In the genomic region with DNA sequence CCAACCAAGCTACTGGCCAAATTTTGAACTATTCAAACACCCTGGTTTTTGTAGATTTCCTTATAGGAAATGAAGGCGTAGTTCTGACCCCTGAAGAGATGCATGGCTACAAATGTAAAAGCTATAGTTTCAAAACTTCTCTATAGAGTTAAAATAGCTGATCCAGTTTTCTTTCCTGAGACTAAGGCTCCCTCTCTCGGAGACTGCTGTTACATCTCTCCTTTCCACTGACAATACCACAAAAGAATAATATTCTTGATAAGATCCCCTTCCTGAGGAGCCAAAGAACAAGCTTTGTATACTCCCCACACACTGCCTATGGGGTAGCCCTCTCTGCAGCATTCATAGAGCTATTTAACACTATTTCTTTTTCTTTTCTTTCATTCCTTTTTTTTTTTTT, we compare ENCODE assay signal across 14 cellular contexts. TPM values are rescaled to one million over a fixed set of nuclear protein-coding genes. Genes with fewer than 3 reads are reported as not detected.
DNase-seq lines count a peak whose midpoint lies in the region; ATAC-seq and TF ChIP-seq lines count a peak whose summit lies in the region.
"Had no signal": no experiment of that assay in that cellular context is flagged by ENCODE, and none has a peak within 500 bp of the region (broad histone marks: within the 10 kb centered on the region; RNA-seq: fewer than 3 reads in every experiment).

No MANE protein-coding gene starts in this region.

- H3K4me1 ChIP-seq in smooth muscle cell (ENCODE audit: low read depth) = no peaks in the 10 kb centered on the region
- H3K4me1 ChIP-seq: tibial artery had no signal

- H3F3A ChIP-seq in smooth muscle cell (ENCODE audit: low read depth) = no peaks in the 10 kb centered on the region

- H3K9me3 Mint-ChIP-seq in chondrocyte (ENCODE audit: low read depth) = no peaks in the 10 kb centered on the region

- no peaks in the 10 kb centered on the region for H3K4me1 Mint-ChIP-seq in chondrocyte (ENCODE audit: low read depth)

- H3K4me3 ChIP-seq in smooth muscle cell = no peak overlapping the region
- H3K4me3 ChIP-seq: BLaER1, tibial artery had no signal

- H3K36me3 ChIP-seq in smooth muscle cell (ENCODE audit: low read depth) = no peaks in the 10 kb centered on the region
- H3K36me3 ChIP-seq: BLaER1, tibial artery had no signal

- no peaks in the 10 kb centered on the region for H3K27me3 Mint-ChIP-seq in chondrocyte (ENCODE audit: low read depth)

- no peak overlapping the region for H2AFZ ChIP-seq in smooth muscle cell (ENCODE audit: low read depth)

- no peak overlapping the region for H3K9ac ChIP-seq in smooth muscle cell (ENCODE audit: low read depth)
- H3K9ac ChIP-seq: BLaER1 had no signal

- no peak overlapping the region for H3K27ac Mint-ChIP-seq in chondrocyte (ENCODE audit: unreplicated experiment)

- peak; percentile 18 for DNase-seq in NOMO-1 treated with DMSO at 0.1 percent for 48 hours (lab: John Stamatoyannopoulos, UW; ENCODE audit: unreplicated experiment)
- DNase-seq in NOMO-1 treated with dmso at 0.1 percent for 144 hours (lab: John Stamatoyannopoulos, UW; ENCODE audit: unreplicated experiment) = no peak
- DNase-seq in NAMALWA (ENCODE audit: low spot score) = peak; percentile 41
- no peak for DNase-seq in chondrocyte (ENCODE audit: low spot score)
- DNase-seq in smooth muscle cell (lab: John Stamatoyannopoulos, UW; ENCODE audit: unreplicated experiment) = no peak
- DNase-seq in omental fat pad (ENCODE audit: low spot score) = no peak
- no peak for DNase-seq in activated gamma-delta T cell treated with Interleukin-2 at 50 U/mL for 16 hours
- DNase-seq: activated naive CD4-positive, alpha-beta T cell treated with Interleukin-2 at 50 U/mL for 16 hours; NCI-H146; T1000; tibial artery had no signal

- no peaks in the 10 kb centered on the region for H3K27me3 ChIP-seq in smooth muscle cell (ENCODE audit: low read depth)
- H3K27me3 ChIP-seq: BLaER1, tibial artery had no signal

- no peaks in the 10 kb centered on the region for H3K9me3 ChIP-seq in smooth muscle cell (replicated peaks; ENCODE audit: low read depth)
- H3K9me3 ChIP-seq: BLaER1, tibial artery had no signal

- no peak overlapping the region for H3K4me3 Mint-ChIP-seq in chondrocyte (ENCODE audit: unreplicated experiment)

- TF ChIP-seq CTCF in chondrocyte (IDR thresholded peaks at IDR 0.05) (peak; percentile 73), smooth muscle cell (IDR thresholded peaks at IDR 0.05; ENCODE audit: borderline replicate concordance, insufficient read depth, poor library complexity, severe bottlenecking) (peak; percentile 8), omental fat pad (IDR thresholded peaks at IDR 0.05) (no peak)

- ATAC-seq in omental fat pad (ENCODE audit: low FRiP score) = no peak
- ATAC-seq in HG03521 (IDR thresholded peaks at IDR 0.05; ENCODE audit: unreplicated experiment) = no peak

- WGBS in smooth muscle cell (ENCODE audit: low lambda C conversion rate) = 61% methylated on average over 2 of the region's 2 CpGs

- H3K4me2 ChIP-seq in smooth muscle cell = no peak overlapping the region
- H3K4me2 ChIP-seq: BLaER1 had no signal

- no peak overlapping the region for H3K27ac ChIP-seq in smooth muscle cell (ENCODE audit: low read depth)
- H3K27ac ChIP-seq: BLaER1, epithelial cell of prostate, tibial artery had no signal

- no peaks in the 10 kb centered on the region for H3K79me2 ChIP-seq in smooth muscle cell (ENCODE audit: low read depth)

- H3K36me3 Mint-ChIP-seq in chondrocyte (ENCODE audit: low read depth) = no peaks in the 10 kb centered on the region

- no peaks in the 10 kb centered on the region for H4K20me1 ChIP-seq in smooth muscle cell (ENCODE audit: low read depth)
- H4K20me1 ChIP-seq: BLaER1 had no signal

RNA-seq across cellular contexts. Expression of gene CFAP126, which starts 6.7 kb away (rescaled TPM):
- total RNA-seq in chondrocyte (not detected in 3 replicates), smooth muscle cell (not detected in 2 replicates), omental fat pad (not detected)
- not detected in 2 replicates for polyA plus RNA-seq in smooth muscle cell

Comparison
In these comparisons a context has a peak if more than half of its experiments do, and no peak if none do; other contexts are left out.
1. DNase-seq: peak in NOMO-1 treated with DMSO at 0.1 percent for 48 hours (single experiment) and NAMALWA (single experiment); none in NOMO-1 treated with dmso at 0.1 percent for 144 hours (single experiment), chondrocyte (single experiment), smooth muscle cell (single experiment), omental fat pad (single experiment) and activated gamma-delta T cell treated with Interleukin-2 at 50 U/mL for 16 hours (single experiment).
2. CTCF ChIP-seq: peak in chondrocyte (single experiment) and smooth muscle cell (single experiment); none in omental fat pad (0 of 3).